Comparison of ENCODE assay signal across 29 cellular contexts in the genomic region with DNA sequence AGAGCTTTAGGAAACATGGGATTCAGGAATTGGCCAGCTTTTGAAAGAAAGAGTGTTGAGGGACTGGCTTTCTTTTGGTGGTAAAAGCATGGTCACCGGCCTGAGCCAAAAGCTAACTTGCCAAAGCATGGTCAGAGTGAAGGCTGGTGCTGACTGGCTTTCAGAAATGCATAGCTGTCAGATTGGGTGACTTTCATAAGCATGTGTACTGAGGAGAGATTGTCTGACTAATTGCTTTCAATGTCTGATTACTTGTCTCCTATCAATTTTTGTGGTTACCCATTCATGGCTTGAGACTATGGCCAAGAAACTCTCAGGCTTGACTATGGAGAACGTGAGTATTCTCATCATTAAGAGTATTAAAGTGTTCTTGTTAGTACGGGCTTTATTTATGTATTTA.
"Had no signal": no experiment of that assay in that cellular context is flagged by ENCODE, and none has a peak within 500 bp of the region (broad histone marks: within the 10 kb centered on the region; RNA-seq: fewer than 3 reads in every experiment).

No MANE protein-coding gene starts in this region.

- H3K4me1 ChIP-seq: left lung, lower lobe of right lung, neural progenitor cell, parathyroid adenoma, psoas muscle, right atrium auricular region, right lobe of liver, stomach, testis, thyroid gland, transverse colon, upper lobe of left lung, vagina had no signal

- H3K27ac Mint-ChIP-seq: naive B cell; natural killer cell; nephron progenitor cell; neural progenitor cell; stimulated activated naive B cell treated with anti-CD40 and anti-IgM and Interleukin-4, amounts not matched to agents 10 μg/mL and 1 μg/mL and 100 μg/mL, for 72 hours had no signal

- H3K79me2 ChIP-seq: parathyroid adenoma had no signal

- H3K4me2 ChIP-seq: neural progenitor cell had no signal

- H3K27ac ChIP-seq: left lung, lower lobe of right lung, neural progenitor cell, neutrophil, parathyroid adenoma, psoas muscle, right atrium auricular region, right lobe of liver, skin epidermis, stomach, testis, thyroid gland, transverse colon, upper lobe of left lung, vagina had no signal

- ATAC-seq: left colon; left lung; lower lobe of right lung; natural killer cell; psoas muscle; right lobe of liver; stimulated activated naive B cell treated with anti-CD40 and anti-IgM and Interleukin-4, amounts not matched to agents 10 μg/mL and 1 μg/mL and 100 μg/mL, for 72 hours; stimulated activated naive CD8-positive, alpha-beta T cell treated with anti-CD3 and anti-CD28 coated beads, Interleukin-15, Interleukin-2, amounts not matched to agents 100 U/mL and 50 U/mL, for 24 hours had no signal

- H3K4me3 ChIP-seq: left lung, lower lobe of right lung, neural progenitor cell, psoas muscle, right atrium auricular region, right lobe of liver, skin epidermis, stomach, testis, thyroid gland, transverse colon, upper lobe of left lung, vagina had no signal

- H3K27me3 ChIP-seq: left lung, neural progenitor cell, neutrophil, right atrium auricular region, right lobe of liver, stomach, testis, thyroid gland, transverse colon, upper lobe of left lung, vagina had no signal

- H3K9ac ChIP-seq: neural progenitor cell, parathyroid adenoma had no signal

- DNase-seq: islet precursor cell; left colon; left lung; lower lobe of right lung; mammary epithelial cell; mesenchymal stem cell; naive B cell; natural killer cell; nephron progenitor cell; occipital lobe; psoas muscle; right lobe of liver; stimulated activated CD4-positive, alpha-beta T cell treated with anti-CD3 and anti-CD28 coated beads, Interleukin-12 subunit alpha, Interleukin-12 subunit beta, amount 100 ng/mL, for 4 hours; stimulated activated CD4-positive, alpha-beta T cell treated with anti-CD3 and anti-CD28 coated beads, Interleukin-15, amount 100 ng/mL, for 24 hours; stimulated activated CD4-positive, alpha-beta T cell treated with anti-CD3 and anti-CD28 coated beads, Interleukin-2, amount 100 ng/mL, for 24 hours; stimulated activated CD4-positive, alpha-beta T cell treated with anti-CD3 and anti-CD28 coated beads, Interleukin-4, amount 100 ng/mL, for 1 hour; stimulated activated naive B cell treated with anti-CD40 and anti-IgM and Interleukin-4, amounts not matched to agents 10 μg/mL and 1 μg/mL and 100 μg/mL, for 72 hours; stimulated activated naive CD8-positive, alpha-beta T cell treated with anti-CD3 and anti-CD28 coated beads, Interleukin-15, Interleukin-2, amounts not matched to agents 100 U/mL and 50 U/mL, for 24 hours; stomach; testis; thyroid gland; transverse colon; upper lobe of left lung had no signal

- H3K9me3 ChIP-seq: lower lobe of right lung, psoas muscle, right atrium auricular region, right lobe of liver, testis, thyroid gland, transverse colon, upper lobe of left lung, vagina had no signal

- H3K4me1 Mint-ChIP-seq: naive B cell; natural killer cell; nephron progenitor cell; stimulated activated naive B cell treated with anti-CD40 and anti-IgM and Interleukin-4, amounts not matched to agents 10 μg/mL and 1 μg/mL and 100 μg/mL, for 72 hours had no signal

- H3K27me3 Mint-ChIP-seq: naive B cell; stimulated activated naive B cell treated with anti-CD40 and anti-IgM and Interleukin-4, amounts not matched to agents 10 μg/mL and 1 μg/mL and 100 μg/mL, for 72 hours had no signal

- H3K9me3 Mint-ChIP-seq: natural killer cell had no signal

- H2AFZ ChIP-seq: neural progenitor cell, parathyroid adenoma had no signal

- H3K4me3 Mint-ChIP-seq: naive B cell; natural killer cell; nephron progenitor cell; neural progenitor cell; stimulated activated naive B cell treated with anti-CD40 and anti-IgM and Interleukin-4, amounts not matched to agents 10 μg/mL and 1 μg/mL and 100 μg/mL, for 72 hours had no signal
